In the genomic region with DNA sequence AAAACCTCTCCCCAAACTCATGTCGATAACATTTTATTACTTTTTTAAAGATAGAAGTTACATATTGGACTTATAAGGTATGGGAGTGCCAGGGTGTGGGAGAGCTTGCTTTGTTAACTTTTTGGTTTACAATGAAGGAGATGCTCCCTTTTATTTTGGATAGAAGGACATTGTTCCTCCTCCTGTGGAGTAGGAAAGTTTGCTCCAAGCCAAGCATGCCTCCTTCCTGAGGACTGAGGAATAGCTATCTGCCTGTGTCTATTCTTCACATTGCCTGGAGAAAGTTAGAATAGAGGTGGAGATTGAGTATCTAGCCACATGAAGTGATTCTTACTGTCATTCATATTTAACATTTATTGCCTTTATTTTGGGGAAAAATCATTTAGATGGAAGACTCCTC, we compare ENCODE assay signal across 22 cellular contexts.
"Had no signal": no experiment of that assay in that cellular context is flagged by ENCODE, and none has a peak within 500 bp of the region (broad histone marks: within the 10 kb centered on the region; RNA-seq: fewer than 3 reads in every experiment).

No MANE protein-coding gene starts in this region.

- DNase-seq: activated B cell treated with CpG ODN at 0.5 μM for 24 hours; activated CD4-positive, alpha-beta T cell treated with anti-CD3 and anti-CD28 coated beads for 4 hours; activated CD8-positive, alpha-beta T cell treated with anti-CD3 and anti-CD28 coated beads for 36 hours; activated naive CD4-positive, alpha-beta T cell; activated naive CD8-positive, alpha-beta T cell treated with anti-CD3 and anti-CD28 coated beads, Interleukin-2, amount 10 ng/mL, durations not matched to agents 7 days and 5 days; activated T-cell treated with anti-CD3 and anti-CD28 coated beads, Interleukin-2, amount 50 U/mL, for 1 hour; amygdala; body of pancreas; dorsolateral prefrontal cortex; foreskin fibroblast; kidney; nephron progenitor cell; stimulated activated naive CD4-positive, alpha-beta T cell treated with Interleukin-2 at 50 U/mL for 16 hours; substantia nigra; transverse colon had no signal

- H3K36me3 ChIP-seq: transverse colon, vagina had no signal

- H3K9me3 ChIP-seq: body of pancreas, transverse colon, vagina had no signal

- H3K27ac Mint-ChIP-seq: activated B cell treated with CpG ODN at 0.5 μM for 24 hours; activated CD8-positive, alpha-beta T cell treated with anti-CD3 and anti-CD28 coated beads for 36 hours; activated naive CD8-positive, alpha-beta T cell treated with anti-CD3 and anti-CD28 coated beads, Interleukin-2, amount 10 ng/mL, durations not matched to agents 7 days and 5 days; activated T-helper 17 cell treated with anti-CD3 and anti-CD28 coated beads, Interleukin-2, amount 50 U/mL, for 72 hours; mesothelial cell of epicardium; nephron progenitor cell; progenitor cell of endocrine pancreas had no signal

- H3K27me3 Mint-ChIP-seq: activated naive CD8-positive, alpha-beta T cell treated with anti-CD3 and anti-CD28 coated beads, Interleukin-2, amount 10 ng/mL, durations not matched to agents 7 days and 5 days had no signal

- ATAC-seq: activated CD8-positive, alpha-beta T cell treated with anti-CD3 and anti-CD28 coated beads for 36 hours; activated T-helper 17 cell treated with anti-CD3 and anti-CD28 coated beads, Interleukin-2, amount 50 U/mL, for 72 hours; body of pancreas; left lobe of liver had no signal

- H3K4me1 Mint-ChIP-seq: activated B cell treated with CpG ODN at 0.5 μM for 24 hours; activated naive CD8-positive, alpha-beta T cell treated with anti-CD3 and anti-CD28 coated beads, Interleukin-2, amount 10 ng/mL, durations not matched to agents 7 days and 5 days; activated T-helper 17 cell treated with anti-CD3 and anti-CD28 coated beads, Interleukin-2, amount 50 U/mL, for 72 hours; mesothelial cell of epicardium had no signal

- H3K36me3 Mint-ChIP-seq: activated naive CD8-positive, alpha-beta T cell treated with anti-CD3 and anti-CD28 coated beads, Interleukin-2, amount 10 ng/mL, durations not matched to agents 7 days and 5 days had no signal

- H3K9me3 Mint-ChIP-seq: activated CD8-positive, alpha-beta T cell treated with anti-CD3 and anti-CD28 coated beads for 36 hours; activated naive CD8-positive, alpha-beta T cell treated with anti-CD3 and anti-CD28 coated beads, Interleukin-2, amount 10 ng/mL, durations not matched to agents 7 days and 5 days; activated T-helper 17 cell treated with anti-CD3 and anti-CD28 coated beads, Interleukin-2, amount 50 U/mL, for 72 hours had no signal

- H3K4me3 Mint-ChIP-seq: activated B cell treated with CpG ODN at 0.5 μM for 24 hours; activated CD8-positive, alpha-beta T cell treated with anti-CD3 and anti-CD28 coated beads for 36 hours; activated naive CD8-positive, alpha-beta T cell treated with anti-CD3 and anti-CD28 coated beads, Interleukin-2, amount 10 ng/mL, durations not matched to agents 7 days and 5 days; activated T-helper 17 cell treated with anti-CD3 and anti-CD28 coated beads, Interleukin-2, amount 50 U/mL, for 72 hours; mesothelial cell of epicardium; nephron progenitor cell had no signal

- H3K27me3 ChIP-seq: body of pancreas, transverse colon, vagina had no signal

- H3K27ac ChIP-seq: body of pancreas, dorsolateral prefrontal cortex, epithelial cell of prostate, transverse colon, vagina had no signal

- H3K4me3 ChIP-seq: body of pancreas, dorsolateral prefrontal cortex, lung, transverse colon, vagina had no signal

- H3K4me1 ChIP-seq: body of pancreas, transverse colon, vagina had no signal
